25 cellular contexts compared by ENCODE assay signal in the genomic region with DNA sequence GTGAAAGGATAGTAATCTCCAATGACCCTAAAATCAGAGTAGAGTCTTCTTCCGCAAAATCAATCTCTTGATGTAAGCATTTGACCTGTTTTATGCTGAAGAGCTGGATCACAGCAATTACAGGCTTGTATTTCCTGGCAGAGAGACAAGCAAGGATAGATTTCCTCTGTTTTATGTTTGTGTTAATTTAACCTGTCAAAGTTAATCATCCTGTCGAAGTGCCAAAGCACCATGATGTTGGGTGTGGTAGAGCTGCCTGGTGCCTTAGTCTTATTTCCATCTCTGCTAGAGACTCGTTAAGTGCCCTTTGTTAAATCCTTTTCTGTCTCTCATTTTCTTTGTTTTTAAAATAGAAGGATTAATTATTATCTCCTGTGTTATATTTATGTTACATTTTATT.
DNase-seq lines count a peak whose midpoint lies in the region; ATAC-seq and TF ChIP-seq lines count a peak whose summit lies in the region.
"Had no signal": no experiment of that assay in that cellular context is flagged by ENCODE, and none has a peak within 500 bp of the region (broad histone marks: within the 10 kb centered on the region; RNA-seq: fewer than 3 reads in every experiment).

No MANE protein-coding gene starts in this region.

- POLR2A ChIA-PET in PC-3 (lab: Charles Lee; ENCODE audit: unreplicated experiment) = no interaction called here

- WGBS in body of pancreas, 2 donors = 30 to 35% methylated on average over 3 of the region's 3 CpGs

- H3K9me2 ChIP-seq in PC-3 (replicated peaks; ENCODE audit: low read length) = no peaks in the 10 kb centered on the region

- H3K79me2 ChIP-seq in PC-3 (ENCODE audit: low read length) = no peaks in the 10 kb centered on the region

- no TSS peak for BruUV-seq in PC-3 (replicated peaks; lab: Mats Ljungman, UMichigan)

- H3K27me3 ChIP-seq in PC-3 (ENCODE audit: low read length) (no peaks in the 10 kb centered on the region), body of pancreas (no peaks in the 10 kb centered on the region)
- H3K27me3 ChIP-seq: BLaER1, gastrocnemius medialis, upper lobe of left lung had no signal

- H3K4me2 ChIP-seq in PC-3 (ENCODE audit: low read length) = no peak overlapping the region
- H3K4me2 ChIP-seq: BLaER1 had no signal

- H3F3A ChIP-seq in PC-3 (ENCODE audit: low read length, unreplicated experiment) = no peaks in the 10 kb centered on the region

- H3K27ac ChIP-seq in PC-3 (ENCODE audit: low read length) (no peak overlapping the region), body of pancreas (no peak overlapping the region)
- H3K27ac ChIP-seq: BLaER1, gastrocnemius medialis, RWPE1, SK-N-MC, upper lobe of left lung had no signal

- H3K9ac ChIP-seq in PC-3 (ENCODE audit: low read length) = no peak overlapping the region
- H3K9ac ChIP-seq: BLaER1 had no signal

- H3K36me3 ChIP-seq in PC-3 (ENCODE audit: low read depth, low read length) = no peaks in the 10 kb centered on the region
- H3K36me3 ChIP-seq in body of pancreas (replicated peaks in 1 of 2; ENCODE audit: insufficient read depth in 1 of 2, low read depth in 2 of 2) = no peaks in the 10 kb centered on the region
- H3K36me3 ChIP-seq: BLaER1, gastrocnemius medialis, upper lobe of left lung had no signal

- H3K4me1 ChIP-seq in PC-3 (ENCODE audit: insufficient read depth, low read length) (no peaks in the 10 kb centered on the region), body of pancreas (no peaks in the 10 kb centered on the region)
- H3K4me1 ChIP-seq: BLaER1, gastrocnemius medialis, upper lobe of left lung had no signal

- no peak for TF ChIP-seq CTCF in PC-3 (conservative IDR thresholded peaks at IDR 0.05; ENCODE audit: low read depth, low read length)
- TF ChIP-seq CTCF in body of pancreas (IDR thresholded peaks at IDR 0.05) = no peak

- CTCF ChIA-PET in PC-3 (lab: Charles Lee) = no interaction called here

- no peak for TF ChIP-seq POLR2A in body of pancreas (IDR thresholded peaks at IDR 0.05)

- H4K20me1 ChIP-seq in PC-3 (ENCODE audit: low read length) = no peaks in the 10 kb centered on the region
- H4K20me1 ChIP-seq: BLaER1 had no signal

- H3K9me3 ChIP-seq in PC-3 (ENCODE audit: low read length) = no peaks in the 10 kb centered on the region
- no peaks in the 10 kb centered on the region for H3K9me3 ChIP-seq in body of pancreas
- H3K9me3 ChIP-seq: BLaER1, gastrocnemius medialis, upper lobe of left lung had no signal

- ATAC-seq in PC-3 (peak; percentile 62), body of pancreas (no peak)
- ATAC-seq: gastrocnemius medialis; HepG2; left lobe of liver; sciatic nerve; stimulated activated memory B cell treated with anti-CD40 and anti-IgM and Interleukin-4, amounts not matched to agents 10 μg/mL and 1 μg/mL and 100 μg/mL, for 72 hours had no signal

- H3K4me3 ChIP-seq in PC-3 (ENCODE audit: low read length) (no peak overlapping the region), body of pancreas (no peak overlapping the region)
- H3K4me3 ChIP-seq: BLaER1, gastrocnemius medialis, SK-N-MC, upper lobe of left lung had no signal

- no peak overlapping the region for H2AFZ ChIP-seq in PC-3 (ENCODE audit: low read length)

- DNase-seq in M059J (ENCODE audit: low read depth) (peak; percentile 51), NCI-H2081 treated with DMSO at 0.1 percent for 48 hours (lab: John Stamatoyannopoulos, UW) (peak; percentile 87), PC-3 (peak; percentile 18), retina (peak; percentile 36), body of pancreas (no peak), MV-4-11 (lab: John Stamatoyannopoulos, UW) (no peak)
- no peak for DNase-seq in activated CD4-positive, alpha-beta T cell treated with anti-CD3 and anti-CD28 coated beads for 4 hours
- DNase-seq: activated effector memory CD4-positive, alpha-beta T cell treated with Interleukin-2 at 50 U/mL for 16 hours; activated naive CD8-positive, alpha-beta T cell treated with anti-CD3 and anti-CD28 coated beads, Interleukin-2, amount 10 ng/mL, durations not matched to agents 7 days and 5 days; gastrocnemius medialis; HFFc6; hypothalamus; immature natural killer cell; Kasumi-1; NCI-H526 treated with DMSO at 0.1 percent for 48 hours; stimulated activated CD4-positive, alpha-beta T cell treated with anti-CD3 and anti-CD28 coated beads, Interleukin-4, amount 100 ng/mL, for 4 hours; substantia nigra; upper lobe of left lung had no signal

- intact Hi-C loops in PC-3 (cut with micrococcal nuclease) (loop anchor here (5.0 kb wide), 1 partner anchor 178 kb away; no protein-coding TSS in a partner anchor), body of pancreas (cut with DNase I) (no loop called here)

Comparison
In these comparisons a context has a peak if more than half of its experiments do, and no peak if none do; other contexts are left out.
1. DNase-seq: peak in M059J (single experiment), NCI-H2081 treated with DMSO at 0.1 percent for 48 hours (single experiment), PC-3 (single experiment) and retina (single experiment); none in body of pancreas (0 of 4), MV-4-11 (single experiment) and activated CD4-positive, alpha-beta T cell treated with anti-CD3 and anti-CD28 coated beads for 4 hours (0 of 2).